1 cellular context compared by ENCODE assay signal in genomic region chr22:17471901-17472566, GRCh38.
TF ChIP-seq lines count a peak whose summit lies in the region.

No MANE protein-coding gene starts in this region.

TF ChIP-seq in GM23338, 12 proteins besides CTCF, POLR2A, EP300 and RAD21 (continued from another document):
- no peak for TF ChIP-seq ETS1 (IDR thresholded peaks at IDR 0.05)
- TF ChIP-seq ZNF331 (CRISPR knock-in tag; IDR thresholded peaks at IDR 0.05; ENCODE audit: low read depth): no peak
- no peak for TF ChIP-seq CREB1 (CRISPR knock-in tag; IDR thresholded peaks at IDR 0.05; ENCODE audit: low read depth)
- TF ChIP-seq STAT1 (IDR thresholded peaks at IDR 0.05; ENCODE audit: unreplicated experiment): no peak
TF ChIP-seq in GM23338: peak in this region for 0.
